ENCODE assay signal across 19 cellular contexts in the genomic region with DNA sequence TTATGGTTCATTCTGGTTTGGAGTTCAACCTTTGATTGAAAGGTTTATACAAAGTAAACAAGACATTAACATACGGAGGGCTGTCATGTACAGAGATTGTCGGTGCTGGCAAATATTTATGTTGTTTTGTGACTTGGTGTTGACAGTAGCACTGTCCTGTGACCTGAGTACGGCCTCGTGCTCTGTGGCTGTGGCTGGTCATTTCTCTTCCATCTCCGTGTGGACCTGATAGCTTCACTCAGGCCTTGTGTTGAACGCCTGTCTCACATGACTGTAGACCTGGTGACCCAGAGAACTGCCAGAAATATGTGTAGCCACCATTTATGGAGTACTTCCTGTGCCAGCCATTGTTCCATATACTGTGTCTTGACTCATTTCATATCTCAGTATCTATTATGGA.
DNase-seq lines count a peak whose midpoint lies in the region; ATAC-seq and TF ChIP-seq lines count a peak whose summit lies in the region.
"Had no signal": no experiment of that assay in that cellular context is flagged by ENCODE, and none has a peak within 500 bp of the region (broad histone marks: within the 10 kb centered on the region; RNA-seq: fewer than 3 reads in every experiment).

No MANE protein-coding gene starts in this region.

- H3K4me3 ChIP-seq in HEK293 (ENCODE audit: low read depth, low read length) = no peak overlapping the region
- no peak overlapping the region for H3K4me3 ChIP-seq in hepatocyte
- no peak overlapping the region for H3K4me3 ChIP-seq in smooth muscle cell
- H3K4me3 ChIP-seq: adrenal gland, breast epithelium, coronary artery, testis had no signal

- DNase-seq in NCI-H146 treated with DMSO at 0.1 percent for 48 hours (lab: John Stamatoyannopoulos, UW; ENCODE audit: unreplicated experiment) (peak; percentile 60), hepatocyte (ENCODE audit: low spot score) (no peak), smooth muscle cell (lab: John Stamatoyannopoulos, UW; ENCODE audit: unreplicated experiment) (no peak), T-helper 9 cell (no peak)
- no peak for DNase-seq in stimulated activated CD4-positive, alpha-beta T cell treated with anti-CD3 and anti-CD28 coated beads, Interleukin-2, amount 100 ng/mL, for 48 hours
- DNase-seq: activated CD4-positive, alpha-beta T cell treated with anti-CD3 and anti-CD28 coated beads for 48 hours; activated CD8-positive, alpha-beta memory T cell treated with anti-CD3 and anti-CD28 coated beads, Interleukin-2, amount 50 U/mL, for 4 hours; activated naive CD4-positive, alpha-beta T cell; CD4-positive, alpha-beta T cell; GF-D8; NCI-H1092; NCI-H2107; NCI-H524; testis had no signal

- H3F3A ChIP-seq in smooth muscle cell (ENCODE audit: low read depth) = peaks cover 3% of the 10 kb centered on the region

- H3K4me1 ChIP-seq in HEK293 (ENCODE audit: control insufficient read depth, insufficient read depth, low read length) (no peaks in the 10 kb centered on the region), hepatocyte (ENCODE audit: insufficient read depth) (no peaks in the 10 kb centered on the region), smooth muscle cell (ENCODE audit: low read depth) (no peaks in the 10 kb centered on the region)
- H3K4me1 ChIP-seq: adrenal gland, breast epithelium had no signal

- CTCF ChIA-PET in HEK293 (lab: Yijun Ruan, JAX) = interaction anchor here (1.0 kb wide), 1 partner anchor 22 kb away, joined by 3 read pairs; no protein-coding TSS in a partner anchor

- 65% methylated on average over 6 of the region's 6 CpGs for WGBS in hepatocyte (ENCODE audit: low lambda C conversion rate, missing lambda C conversion rate)
- 57% methylated on average over 6 of the region's 6 CpGs for WGBS in smooth muscle cell (ENCODE audit: low lambda C conversion rate)

- H3K79me2 ChIP-seq in hepatocyte (no peaks in the 10 kb centered on the region), smooth muscle cell (ENCODE audit: low read depth) (no peaks in the 10 kb centered on the region)

- H3K9ac ChIP-seq in smooth muscle cell (ENCODE audit: low read depth) = no peak overlapping the region

- no peaks in the 10 kb centered on the region for H3K9me2 ChIP-seq in hepatocyte (replicated peaks; ENCODE audit: insufficient read depth)

- no peaks in the 10 kb centered on the region for H3K36me3 ChIP-seq in HEK293 (ENCODE audit: control insufficient read depth in 2 of 2, insufficient read depth in 1 of 2, low read length in 2 of 2)
- H3K36me3 ChIP-seq in hepatocyte (replicated peaks; ENCODE audit: insufficient read depth, low read depth) = no peaks in the 10 kb centered on the region
- no peaks in the 10 kb centered on the region for H3K36me3 ChIP-seq in smooth muscle cell (ENCODE audit: low read depth)
- H3K36me3 ChIP-seq: adrenal gland, breast epithelium had no signal

- no peak for TF ChIP-seq CTCF in HEK293 (tag by site-specific recombination; IDR thresholded peaks at IDR 0.05)
- no peak for TF ChIP-seq CTCF in hepatocyte (IDR thresholded peaks at IDR 0.05; ENCODE audit: poor library complexity)
- TF ChIP-seq CTCF in smooth muscle cell (IDR thresholded peaks at IDR 0.05; ENCODE audit: borderline replicate concordance, insufficient read depth, poor library complexity, severe bottlenecking) = no peak

- no peak for ATAC-seq in GM18517 (IDR thresholded peaks at IDR 0.05; ENCODE audit: unreplicated experiment)

- POLR2A ChIA-PET in HEK293 (lab: Yijun Ruan, JAX) = no interaction called here

- H3K9me3 ChIP-seq in HEK293 (ENCODE audit: control insufficient read depth, insufficient read depth, low read depth, low read length) (no peaks in the 10 kb centered on the region), hepatocyte (ENCODE audit: low read depth) (no peaks in the 10 kb centered on the region), smooth muscle cell (replicated peaks; ENCODE audit: low read depth) (no peaks in the 10 kb centered on the region)
- H3K9me3 ChIP-seq: adrenal gland, breast epithelium, testis had no signal

- no peaks in the 10 kb centered on the region for H4K20me1 ChIP-seq in hepatocyte (ENCODE audit: insufficient read depth, poor library complexity, severe bottlenecking)
- H4K20me1 ChIP-seq in smooth muscle cell (ENCODE audit: low read depth) = no peaks in the 10 kb centered on the region

- H2AFZ ChIP-seq in hepatocyte (no peak overlapping the region), smooth muscle cell (ENCODE audit: low read depth) (no peak overlapping the region)

- H3K27me3 ChIP-seq in hepatocyte = no peaks in the 10 kb centered on the region
- no peaks in the 10 kb centered on the region for H3K27me3 ChIP-seq in smooth muscle cell (ENCODE audit: low read depth)
- H3K27me3 ChIP-seq: adrenal gland, breast epithelium, testis had no signal

- H3K27ac ChIP-seq in HEK293 (ENCODE audit: extremely low read depth, low read depth, low read length) = no peak overlapping the region
- peak overlapping the region; percentile 44 for H3K27ac ChIP-seq in hepatocyte
- peak overlapping the region; percentile 32 for H3K27ac ChIP-seq in smooth muscle cell (ENCODE audit: low read depth)
- H3K27ac ChIP-seq: adrenal gland, breast epithelium, coronary artery had no signal

- no peak overlapping the region for H3K4me2 ChIP-seq in hepatocyte
- no peak overlapping the region for H3K4me2 ChIP-seq in smooth muscle cell

TF ChIP-seq in HEK293, 187 proteins besides CTCF, POLR2A, EP300 and RAD21:
- TF ChIP-seq ZNF274 (IDR thresholded peaks at IDR 0.05; ENCODE audit: low read length) = no peak
- TF ChIP-seq ZNF274 (tag by site-specific recombination; IDR thresholded peaks at IDR 0.05; ENCODE audit: borderline replicate concordance) = no peak
- peak; percentile 58 for TF ChIP-seq ZNF335 (tag by site-specific recombination; conservative IDR thresholded peaks at IDR 0.05)
- TF ChIP-seq ZNF555 (tag by site-specific recombination; conservative IDR thresholded peaks at IDR 0.05) = no peak
- no peak for TF ChIP-seq ZNF292 (tag by site-specific recombination; IDR thresholded peaks at IDR 0.05; ENCODE audit: borderline replicate concordance, low read depth)
- TF ChIP-seq ZBTB48 (tag by site-specific recombination; IDR thresholded peaks at IDR 0.05) = no peak
- TF ChIP-seq, protein P1, sequence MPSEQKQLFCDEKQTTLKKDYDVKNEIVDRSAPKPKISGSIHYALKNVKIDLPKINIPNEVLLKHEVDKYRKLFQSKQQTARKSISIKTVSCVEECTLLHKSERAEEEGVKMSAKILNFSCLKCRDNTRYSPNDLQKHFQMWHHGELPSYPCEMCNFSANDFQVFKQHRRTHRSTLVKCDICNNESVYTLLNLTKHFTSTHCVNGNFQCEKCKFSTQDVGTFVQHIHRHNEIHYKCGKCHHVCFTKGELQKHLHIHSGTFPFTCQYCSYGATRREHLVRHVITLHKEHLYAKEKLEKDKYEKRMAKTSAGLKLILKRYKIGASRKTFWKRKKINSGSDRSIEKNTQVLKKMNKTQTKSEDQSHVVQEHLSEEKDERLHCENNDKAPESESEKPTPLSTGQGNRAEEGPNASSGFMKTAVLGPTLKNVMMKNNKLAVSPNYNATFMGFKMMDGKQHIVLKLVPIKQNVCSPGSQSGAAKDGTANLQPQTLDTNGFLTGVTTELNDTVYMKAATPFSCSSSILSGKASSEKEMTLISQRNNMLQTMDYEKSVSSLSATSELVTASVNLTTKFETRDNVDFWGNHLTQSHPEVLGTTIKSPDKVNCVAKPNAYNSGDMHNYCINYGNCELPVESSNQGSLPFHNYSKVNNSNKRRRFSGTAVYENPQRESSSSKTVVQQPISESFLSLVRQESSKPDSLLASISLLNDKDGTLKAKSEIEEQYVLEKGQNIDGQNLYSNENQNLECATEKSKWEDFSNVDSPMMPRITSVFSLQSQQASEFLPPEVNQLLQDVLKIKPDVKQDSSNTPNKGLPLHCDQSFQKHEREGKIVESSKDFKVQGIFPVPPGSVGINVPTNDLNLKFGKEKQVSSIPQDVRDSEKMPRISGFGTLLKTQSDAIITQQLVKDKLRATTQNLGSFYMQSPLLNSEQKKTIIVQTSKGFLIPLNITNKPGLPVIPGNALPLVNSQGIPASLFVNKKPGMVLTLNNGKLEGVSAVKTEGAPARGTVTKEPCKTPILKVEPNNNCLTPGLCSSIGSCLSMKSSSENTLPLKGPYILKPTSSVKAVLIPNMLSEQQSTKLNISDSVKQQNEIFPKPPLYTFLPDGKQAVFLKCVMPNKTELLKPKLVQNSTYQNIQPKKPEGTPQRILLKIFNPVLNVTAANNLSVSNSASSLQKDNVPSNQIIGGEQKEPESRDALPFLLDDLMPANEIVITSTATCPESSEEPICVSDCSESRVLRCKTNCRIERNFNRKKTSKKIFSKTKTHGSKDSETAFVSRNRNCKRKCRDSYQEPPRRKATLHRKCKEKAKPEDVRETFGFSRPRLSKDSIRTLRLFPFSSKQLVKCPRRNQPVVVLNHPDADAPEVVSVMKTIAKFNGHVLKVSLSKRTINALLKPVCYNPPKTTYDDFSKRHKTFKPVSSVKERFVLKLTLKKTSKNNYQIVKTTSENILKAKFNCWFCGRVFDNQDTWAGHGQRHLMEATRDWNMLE (tag by site-specific recombination; conservative IDR thresholded peaks at IDR 0.05; ENCODE audit: low read depth) = no peak
- TF ChIP-seq ZBTB17 (tag by site-specific recombination; IDR thresholded peaks at IDR 0.05) = no peak
